ENCODE assay signal across 24 cellular contexts in the genomic region with DNA sequence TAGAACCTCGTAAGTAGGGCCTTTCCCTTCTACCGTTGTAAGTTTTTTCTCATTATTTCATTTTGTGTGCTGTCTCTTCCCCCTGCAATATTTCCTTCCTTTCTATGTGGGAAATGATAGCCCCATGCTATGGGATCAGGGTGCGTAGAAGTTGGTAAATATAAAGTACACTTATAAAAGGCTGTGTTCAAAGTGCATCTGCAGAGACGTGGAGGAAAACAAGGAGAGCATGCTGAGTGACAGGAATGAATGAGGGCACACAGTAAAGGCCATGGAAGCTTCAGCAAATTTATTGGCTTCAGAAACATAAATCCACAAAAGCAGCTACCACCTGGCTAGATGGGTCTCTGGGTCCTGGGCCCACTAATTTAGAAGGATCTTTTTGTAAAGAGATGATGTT. TPM values are rescaled to one million over a fixed set of nuclear protein-coding genes. Genes with fewer than 3 reads are reported as not detected.
DNase-seq lines count a peak whose midpoint lies in the region; ATAC-seq, FAIRE-seq and TF ChIP-seq lines count a peak whose summit lies in the region.
"Had no signal": no experiment of that assay in that cellular context is flagged by ENCODE, and none has a peak within 500 bp of the region (broad histone marks: within the 10 kb centered on the region; RNA-seq: fewer than 3 reads in every experiment).

No MANE protein-coding gene starts in this region.

- peak overlapping the region in 7 of 12 donors; percentile 20 to 68 (median 44) for H3K27ac ChIP-seq in heart left ventricle
- no peak overlapping the region for H3K27ac ChIP-seq in right atrium auricular region
- H3K27ac ChIP-seq in small intestine (ENCODE audit: low read depth in 1 of 2, low read length in 1 of 2) = no peak overlapping the region
- H3K27ac ChIP-seq in upper lobe of left lung = no peak overlapping the region
- H3K27ac ChIP-seq: body of pancreas, dorsolateral prefrontal cortex, psoas muscle, uterus had no signal

- DNase-seq in heart left ventricle (no peak), right atrium auricular region (ENCODE audit: low spot score) (no peak), SK-MEL-5 (ENCODE audit: low read depth, low spot score) (peak; percentile 23), left kidney (ENCODE audit: low read depth, low spot score) (peak; percentile 21), small intestine (peak; percentile 27), upper lobe of left lung (no peak), AML-193 (lab: John Stamatoyannopoulos, UW) (no peak)
- DNase-seq: 8988T; activated CD4-positive, alpha-beta T cell treated with anti-CD3 and anti-CD28 coated beads for 36 hours; activated CD8-positive, alpha-beta memory T cell treated with anti-CD3 and anti-CD28 coated beads, Interleukin-2, amount 50 U/mL, for 48 hours; activated CD8-positive, alpha-beta T cell treated with anti-CD3 and anti-CD28 coated beads for 36 hours; activated naive CD4-positive, alpha-beta T cell treated with anti-CD3 and anti-CD28 coated beads, Interleukin-2, amount 10 ng/mL, durations not matched to agents 7 days and 5 days; adrenal gland; body of pancreas; DMS79 treated with DMSO at 0.1 percent for 48 hours; GDM1; left cardiac atrium; NCI-H2107; psoas muscle; stimulated activated naive CD4-positive, alpha-beta T cell; uterus had no signal

- in situ Hi-C loops in SK-MEL-5 (cut with HindIII; ENCODE audit: low pct_unique_long_range_greater_than_20kb, low sequenced_read_pairs) = no loop called here

- ATAC-seq in heart left ventricle = no peak
- no peak for ATAC-seq in upper lobe of left lung (ENCODE audit: low FRiP score in 2 of 2)
- ATAC-seq in HG02588 (IDR thresholded peaks at IDR 0.05; ENCODE audit: unreplicated experiment) = no peak
- ATAC-seq: activated T-helper 17 cell treated with anti-CD3 and anti-CD28 coated beads, Interleukin-2, amount 50 U/mL, for 72 hours; body of pancreas; psoas muscle had no signal

- H3K4me1 ChIP-seq in heart left ventricle (peaks cover 0 to 23% (median 8%) of the 10 kb centered on the region in 12 donors), right atrium auricular region (peaks cover 0 to 10% of the 10 kb centered on the region in 2 donors), small intestine (ENCODE audit: control insufficient read depth in 2 of 2, insufficient read depth in 1 of 2, low read depth in 1 of 2, low read length in 1 of 2) (peaks cover 4 to 5% of the 10 kb centered on the region in 2 donors), upper lobe of left lung (peaks cover 0 to 13% (median 4%) of the 10 kb centered on the region in 4 donors)
- H3K4me1 ChIP-seq: uterus had no signal

- 87 to 92% (median 91%) methylated on average over 4 of the region's 4 CpGs for WGBS in heart left ventricle, 4 donors
- WGBS in small intestine, 3 donors = 59 to 70% (median 60%) methylated on average over 4 of the region's 4 CpGs
- 82 to 90% methylated on average over 4 of the region's 4 CpGs for WGBS in upper lobe of left lung, 2 donors

- TF ChIP-seq CTCF in heart left ventricle (IDR thresholded peaks at IDR 0.05) = no peak
- TF ChIP-seq CTCF in right atrium auricular region (IDR thresholded peaks at IDR 0.05) = no peak
- TF ChIP-seq CTCF in upper lobe of left lung (IDR thresholded peaks at IDR 0.05) = no peak

- TF ChIP-seq POLR2A in heart left ventricle (IDR thresholded peaks at IDR 0.05) (no peak), upper lobe of left lung (IDR thresholded peaks at IDR 0.05) (no peak)

- H3K4me3 ChIP-seq in heart left ventricle (no peak overlapping the region), right atrium auricular region (no peak overlapping the region), small intestine (ENCODE audit: low read depth in 1 of 2, low read length in 2 of 2) (no peak overlapping the region), upper lobe of left lung (no peak overlapping the region)
- H3K4me3 ChIP-seq: adrenal gland, body of pancreas, dorsolateral prefrontal cortex, psoas muscle, uterus had no signal

- no peaks in the 10 kb centered on the region for H3K36me3 ChIP-seq in heart left ventricle
- no peaks in the 10 kb centered on the region for H3K36me3 ChIP-seq in right atrium auricular region
- no peaks in the 10 kb centered on the region for H3K36me3 ChIP-seq in small intestine (ENCODE audit: control insufficient read depth in 2 of 2, insufficient read depth in 2 of 2, low read length in 2 of 2)
- no peaks in the 10 kb centered on the region for H3K36me3 ChIP-seq in upper lobe of left lung
- H3K36me3 ChIP-seq: adrenal gland, uterus had no signal

- no peaks in the 10 kb centered on the region for H3K9me3 ChIP-seq in heart left ventricle
- no peaks in the 10 kb centered on the region for H3K9me3 ChIP-seq in right atrium auricular region
- H3K9me3 ChIP-seq in small intestine (ENCODE audit: control insufficient read depth, low read depth) = no peaks in the 10 kb centered on the region
- H3K9me3 ChIP-seq in upper lobe of left lung = no peaks in the 10 kb centered on the region
- H3K9me3 ChIP-seq: adrenal gland, body of pancreas, psoas muscle, uterus had no signal

- no peaks in the 10 kb centered on the region for H3K27me3 ChIP-seq in heart left ventricle
- H3K27me3 ChIP-seq in right atrium auricular region = no peaks in the 10 kb centered on the region
- no peaks in the 10 kb centered on the region for H3K27me3 ChIP-seq in small intestine (ENCODE audit: control insufficient read depth in 2 of 2, insufficient read depth in 2 of 2, low read length in 2 of 2)
- H3K27me3 ChIP-seq in upper lobe of left lung = no peaks in the 10 kb centered on the region
- H3K27me3 ChIP-seq: adrenal gland, body of pancreas, dorsolateral prefrontal cortex, uterus had no signal

- FAIRE-seq in small intestine (lab: Jason Lieb, UNC) = no peak

- no peak for TF ChIP-seq EP300 in upper lobe of left lung (IDR thresholded peaks at IDR 0.05)

- intact Hi-C loops in heart left ventricle (cut with DNase I) = loop anchor here in 8 of 10 donors (5.0 to 10.0 kb wide), 11 partner anchors 112 to 808 kb away; no protein-coding TSS in a partner anchor

RNA-seq across cellular contexts. Expression of gene SPRY2, which starts 21.6 kb away (rescaled TPM):
- total RNA-seq in heart left ventricle (10 to 100 TPM; 27.9 to 48.6 (median 31.7) TPM), right atrium auricular region (10 to 100 TPM; 33.1 to 38.9 TPM), upper lobe of left lung (10 to 100 TPM; 19.3 to 76.3 (median 50.9) TPM)
- polyA plus RNA-seq in heart left ventricle (10 to 100 TPM; 18.0 to 38.7 TPM), small intestine (10 to 100 TPM; 10.3 to 27.7 (median 16.3) TPM)
- total RNA-seq in SK-MEL-5 (2014; rRNA removed; shearing (Covaris generic)) = 90.2 and 91.0 TPM in 2 replicates
- 220 and 279 TPM in 2 replicates for polyA plus RNA-seq in SK-MEL-5 (2015; cell fraction: cytosol; rRNA removed)
- polyA plus RNA-seq in SK-MEL-5 (2015; cell fraction: nucleus; rRNA removed) = 240 and 249 TPM in 2 replicates
- total RNA-seq: activated T-helper 17 cell treated with anti-CD3 and anti-CD28 coated beads, Interleukin-2, amount 50 U/mL, for 72 hours had no signal

Comparison
In these comparisons a context has a peak if more than half of its experiments do, and no peak if none do; other contexts are left out.
1. H3K27ac ChIP-seq: peak in heart left ventricle (7 of 12); none in right atrium auricular region (0 of 2), small intestine (0 of 2) and upper lobe of left lung (0 of 4).
2. DNase-seq: peak in SK-MEL-5 (single experiment), left kidney (single experiment) and small intestine (single experiment); none in heart left ventricle (0 of 5), right atrium auricular region (single experiment), upper lobe of left lung (0 of 2) and AML-193 (0 of 2).